ENCODE assay signal across 11 cellular contexts in genomic region chr12:119593578-119594398, GRCh38. TPM values are rescaled to one million over a fixed set of nuclear protein-coding genes. Genes with fewer than 3 reads are reported as not detected.
DNase-seq lines count a peak whose midpoint lies in the region; ATAC-seq, FAIRE-seq and TF ChIP-seq lines count a peak whose summit lies in the region.
"Had no signal": no experiment of that assay in that cellular context is flagged by ENCODE, and none has a peak within 500 bp of the region (broad histone marks: within the 10 kb centered on the region; RNA-seq: fewer than 3 reads in every experiment).

TSS of gene TMEM233 (plus strand) at chr12:119593774. CDS start at chr12:119593849, 75 bp downstream.

- H3K9me3 ChIP-seq in muscle layer of duodenum (ENCODE audit: control insufficient read depth in 1 of 2, low read length in 2 of 2) = no peaks in the 10 kb centered on the region
- no peaks in the 10 kb centered on the region for H3K9me3 ChIP-seq in transverse colon

- H3K36me3 ChIP-seq in muscle layer of duodenum (ENCODE audit: control insufficient read depth in 1 of 2, insufficient read depth in 2 of 2, low read length in 2 of 2) (no peaks in the 10 kb centered on the region), transverse colon (no peaks in the 10 kb centered on the region)

- no peak for FAIRE-seq in urothelium cell line (lab: Jason Lieb, UNC)

- ATAC-seq in activated T-cell treated with anti-CD3 and anti-CD28 coated beads, Interleukin-2, amount 50 U/mL, for 72 hours (replicated peaks in 1 of 2) = no peak
- no peak for ATAC-seq in GM21360 (IDR thresholded peaks at IDR 0.05; ENCODE audit: unreplicated experiment)

- DNase-seq in activated T-cell treated with anti-CD3 and anti-CD28 coated beads, Interleukin-2, amount 50 U/mL, for 72 hours = no peak
- DNase-seq in activated T-cell treated with anti-CD3 and anti-CD28 coated beads for 4 hours (no peak), fibroblast of pulmonary artery (ENCODE audit: low read depth) (no peak), urothelium cell line (ENCODE audit: low spot score) (peak; percentile 23), NK-92 (lab: John Stamatoyannopoulos, UW; ENCODE audit: unreplicated experiment) (no peak), transverse colon (no peak)
- DNase-seq: activated B cell treated with CpG ODN at 0.5 μM for 24 hours; KBM-7; stimulated activated CD4-positive, alpha-beta T cell treated with anti-CD3 and anti-CD28 coated beads, Interleukin-2, amount 100 ng/mL, for 48 hours had no signal

- TF ChIP-seq CTCF in fibroblast of pulmonary artery (IDR thresholded peaks at IDR 0.05; ENCODE audit: low read length, missing control alignments) (no peak), transverse colon (IDR thresholded peaks at IDR 0.05) (no peak)

- peaks cover 24% of the 10 kb centered on the region for H3K4me1 Mint-ChIP-seq in activated T-cell treated with anti-CD3 and anti-CD28 coated beads, Interleukin-2, amount 50 U/mL, for 72 hours (ENCODE audit: low read depth)

- TF ChIP-seq EP300 in transverse colon (IDR thresholded peaks at IDR 0.05; ENCODE audit: low read depth) = no peak

- H3K27me3 ChIP-seq in muscle layer of duodenum (ENCODE audit: low read depth, low read length) (peaks cover 25% of the 10 kb centered on the region), transverse colon (peaks cover 58% of the 10 kb centered on the region)

- H3K27ac ChIP-seq in muscle layer of duodenum (ENCODE audit: low read length) = no peak within 1 kb of the TSS
- H3K27ac ChIP-seq in transverse colon = no peak within 1 kb of the TSS

- 4 to 16% methylated on average over 13 to 33 of the region's 48 CpGs for WGBS in transverse colon (ENCODE audit: low coverage in 1 of 2), 2 donors

- in situ Hi-C loops in transverse colon (cut with MboI; ENCODE audit: low pct_ligation_motif_present in 1 of 4, low pct_unique_long_range_greater_than_20kb in 1 of 4, low sequenced_read_pairs in 3 of 4) = no loop called here

- H3K27ac Mint-ChIP-seq in activated T-cell treated with anti-CD3 and anti-CD28 coated beads, Interleukin-2, amount 50 U/mL, for 72 hours = peak within 1 kb of the TSS; percentile 14
- H3K27ac Mint-ChIP-seq: activated B cell treated with CpG ODN at 0.5 μM for 24 hours had no signal

- no peaks in the 10 kb centered on the region for H3K9me3 Mint-ChIP-seq in activated T-cell treated with anti-CD3 and anti-CD28 coated beads, Interleukin-2, amount 50 U/mL, for 72 hours
- H3K9me3 Mint-ChIP-seq: activated B cell treated with CpG ODN at 0.5 μM for 24 hours had no signal

- H3K4me1 ChIP-seq in muscle layer of duodenum (ENCODE audit: control insufficient read depth in 1 of 2, insufficient read depth in 2 of 2, low read length in 2 of 2) = peaks cover 0 to 9% of the 10 kb centered on the region in 2 donors
- H3K4me1 ChIP-seq in transverse colon = no peaks in the 10 kb centered on the region

- H3K4me3 ChIP-seq in fibroblast of pulmonary artery (replicated peaks; ENCODE audit: low read depth, low read length) (peak within 1 kb of the TSS; percentile 56), muscle layer of duodenum (ENCODE audit: low read depth in 1 of 2, low read length in 2 of 2) (peak within 1 kb of the TSS; percentile 21 to 42), transverse colon (peak within 1 kb of the TSS in 1 of 4 donors; percentile 30)

- intact Hi-C loops in transverse colon (cut with DNase I; ENCODE audit: low total_unique reads) = no loop called here

- peak within 1 kb of the TSS; percentile 11 to 57 for H3K4me3 Mint-ChIP-seq in activated T-cell treated with anti-CD3 and anti-CD28 coated beads, Interleukin-2, amount 50 U/mL, for 72 hours
- H3K4me3 Mint-ChIP-seq: activated B cell treated with CpG ODN at 0.5 μM for 24 hours had no signal

- peaks cover 77% of the 10 kb centered on the region for H3K27me3 Mint-ChIP-seq in activated T-cell treated with anti-CD3 and anti-CD28 coated beads, Interleukin-2, amount 50 U/mL, for 72 hours (ENCODE audit: low read depth)

- no peaks in the 10 kb centered on the region for H3K36me3 Mint-ChIP-seq in activated T-cell treated with anti-CD3 and anti-CD28 coated beads, Interleukin-2, amount 50 U/mL, for 72 hours (ENCODE audit: insufficient read depth in 2 of 2)

- no peak for TF ChIP-seq POLR2A in transverse colon (IDR thresholded peaks at IDR 0.05)

RNA-seq across cellular contexts. Expression of gene TMEM233, which starts in this region (rescaled TPM):
- not detected for total RNA-seq in activated T-cell treated with anti-CD3 and anti-CD28 coated beads, Interleukin-2, amount 50 U/mL, for 72 hours
- under 1 TPM in 1 of 4 donors, not detected in 3; 0.27 TPM for total RNA-seq in transverse colon
- total RNA-seq: activated B cell treated with CpG ODN at 0.5 μM for 24 hours had no signal
